8 cellular contexts compared by ENCODE assay signal in the genomic region with DNA sequence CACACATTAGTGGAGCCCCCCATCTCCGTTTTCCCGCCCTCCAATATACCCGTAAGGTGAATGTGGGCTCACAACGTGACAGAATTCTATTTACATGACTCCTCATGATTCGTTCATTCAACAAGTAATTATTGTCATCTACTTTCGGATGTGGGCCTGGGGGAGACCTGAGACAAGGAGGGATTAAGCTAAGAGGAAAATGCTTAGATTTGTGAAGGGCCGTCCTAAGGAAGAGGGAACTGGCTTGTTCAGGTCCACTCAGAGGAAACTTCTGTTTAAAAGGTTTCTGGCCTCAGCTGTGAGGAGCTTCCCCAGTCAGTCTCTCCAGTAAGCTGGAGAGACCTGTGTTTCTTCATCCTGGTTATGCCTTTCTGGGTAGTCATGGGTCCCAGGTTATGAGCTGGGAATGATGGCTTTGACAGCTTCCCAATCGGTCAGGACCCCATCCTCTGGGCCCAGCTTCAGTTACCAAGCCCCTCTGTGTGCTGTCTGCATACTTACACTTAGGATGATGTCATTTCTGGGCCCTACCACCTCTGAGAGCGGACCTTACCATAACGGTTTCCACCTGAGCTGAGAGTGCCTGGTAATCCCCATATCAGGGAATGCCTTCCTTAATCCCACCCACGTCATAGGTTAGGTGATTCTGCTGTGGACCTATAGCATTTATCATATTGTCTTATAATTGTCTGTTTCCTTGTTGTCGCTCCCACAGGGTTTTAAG. TPM values are rescaled to one million over a fixed set of nuclear protein-coding genes. Genes with fewer than 3 reads are reported as not detected.
DNase-seq lines count a peak whose midpoint lies in the region; ATAC-seq and TF ChIP-seq lines count a peak whose summit lies in the region.

No MANE protein-coding gene starts in this region.

- H3K4me1 ChIP-seq in PC-9 (replicated peaks; ENCODE audit: insufficient read depth): peaks cover 26% of the 10 kb centered on the region; the same call in 1 of the 2 replicates
- H3K4me1 ChIP-seq in esophagus muscularis mucosa: peaks cover 16 to 38% (median 30%) of the 10 kb centered on the region in 4 donors
- H3K4me1 ChIP-seq in skeletal muscle satellite cell (ENCODE audit: control insufficient read depth, insufficient read depth, low read length): peaks cover 16% of the 10 kb centered on the region

- no TSS peak for BruUV-seq in PC-9 (replicated peaks; lab: Mats Ljungman, UMichigan)

- H2AFZ ChIP-seq in PC-9: peak overlapping the region; percentile 94

- H3K27ac ChIP-seq in PC-9 (no peak overlapping the region), esophagus muscularis mucosa (replicated peaks in 1 of 4) (peak overlapping the region in 1 of 4 donors; percentile 77)

- 66% methylated on average over 12 of the region's 12 CpGs for WGBS in esophagus muscularis mucosa

- H3K9me2 ChIP-seq in PC-9 (ENCODE audit: insufficient read depth): no peaks in the 10 kb centered on the region

- H3K4me2 ChIP-seq in PC-9 (peak overlapping the region; percentile 82), skeletal muscle satellite cell (ENCODE audit: low read length) (peak overlapping the region; percentile 70)

- TF ChIP-seq CTCF in PC-9 (conservative IDR thresholded peaks at IDR 0.05) (no peak), esophagus muscularis mucosa (IDR thresholded peaks at IDR 0.05) (no peak)

- no peak overlapping the region for H3K9ac ChIP-seq in skeletal muscle satellite cell (ENCODE audit: low read depth, low read length)

- no peak for TF ChIP-seq EP300 in esophagus muscularis mucosa (IDR thresholded peaks at IDR 0.05)

- POLR2A ChIA-PET in PC-9 (lab: Charles Lee; ENCODE audit: unreplicated experiment): interaction anchor here (0.6 to 1.0 kb wide), 4 partner anchors 28 to 375 kb away, joined by 4 to 9 read pairs (median 6); a partner anchor contains a TSS

- H3K27me3 ChIP-seq in PC-9 (ENCODE audit: insufficient read depth, low read depth) (no peaks in the 10 kb centered on the region), esophagus muscularis mucosa (no peaks in the 10 kb centered on the region), skeletal muscle satellite cell (ENCODE audit: control insufficient read depth, insufficient read depth, low read length) (no peaks in the 10 kb centered on the region)

- H3K9me3 ChIP-seq in PC-9 (ENCODE audit: insufficient read depth, low read depth) (no peaks in the 10 kb centered on the region), esophagus muscularis mucosa (no peaks in the 10 kb centered on the region), skeletal muscle satellite cell (replicated peaks; ENCODE audit: low read length) (no peaks in the 10 kb centered on the region)

- ATAC-seq in GM19324 (IDR thresholded peaks at IDR 0.05; ENCODE audit: low FRiP score, unreplicated experiment) (no peak), HG03025 (IDR thresholded peaks at IDR 0.05; ENCODE audit: low FRiP score, unreplicated experiment) (no peak)

- H3K36me3 ChIP-seq in PC-9 (ENCODE audit: low read depth) (peaks cover 10% of the 10 kb centered on the region; the same call in 1 of the 2 replicates), esophagus muscularis mucosa (no peaks in the 10 kb centered on the region), skeletal muscle satellite cell (ENCODE audit: insufficient read depth, low read length) (no peaks in the 10 kb centered on the region)

- intact Hi-C loops in PC-9 (cut with micrococcal nuclease; ENCODE audit: unreplicated experiment): loop anchor here (1.0 kb wide), 1 partner anchor 27 kb away; no protein-coding TSS in a partner anchor
- intact Hi-C loops in esophagus muscularis mucosa (cut with DNase I): loop anchor here (10.0 kb wide), 1 partner anchor 141 kb away; a partner anchor contains a TSS

- peaks cover 41% of the 10 kb centered on the region for H3K79me2 ChIP-seq in PC-9 (ENCODE audit: low read depth)

- DNase-seq in NCI-H146 (lab: John Stamatoyannopoulos, UW) (peak; percentile 7), NCI-H146 treated with DMSO at 0.1 percent for 48 hours (lab: John Stamatoyannopoulos, UW; ENCODE audit: unreplicated experiment) (no peak), PC-9 (no peak), esophagus muscularis mucosa (ENCODE audit: extremely low spot score) (no peak)
- no peak for DNase-seq in stimulated activated CD4-positive, alpha-beta T cell treated with anti-CD3 and anti-CD28 coated beads, Interleukin-2, amount 100 ng/mL, for 24 hours

- CTCF ChIA-PET in PC-9 (lab: Charles Lee): interaction anchor here (0.6 to 1.0 kb wide), 2 partner anchors 22 to 222 kb away, joined by 3 read pairs; no protein-coding TSS in a partner anchor

- H3K4me3 ChIP-seq in PC-9: peak overlapping the region; percentile 52
- H3K4me3 ChIP-seq in esophagus muscularis mucosa: peak overlapping the region; percentile 76 to 100 (median 98)
- peak overlapping the region; percentile 98 for H3K4me3 ChIP-seq in skeletal muscle satellite cell (ENCODE audit: low read length)

- H3F3A ChIP-seq in PC-9 (ENCODE audit: insufficient read depth, low read depth): no peaks in the 10 kb centered on the region; the same call in 1 of the 2 replicates

- no peak for TF ChIP-seq POLR2A in esophagus muscularis mucosa (IDR thresholded peaks at IDR 0.05; ENCODE audit: low read depth)

- H4K20me1 ChIP-seq in PC-9 (ENCODE audit: insufficient read depth): peaks cover 5% of the 10 kb centered on the region

RNA-seq across cellular contexts. Expression of a gene that starts 0.7 kb away (rescaled TPM):
- total RNA-seq in PC-9 (2021): 120 and 133 TPM in 2 replicates
- total RNA-seq in esophagus muscularis mucosa: 10 to 100 TPM; 40.4 to 56.6 (median 47.0) TPM
- 52.5 and 62.5 TPM in 2 replicates for total RNA-seq in skeletal muscle satellite cell (2012; rRNA removed)

RNA-seq across cellular contexts. Expression of a gene that starts 49.3 kb away (rescaled TPM):
- total RNA-seq in PC-9 (2021) (82.9 and 86.3 TPM in 2 replicates), esophagus muscularis mucosa (100 to 1,000 TPM; 112 to 157 (median 126) TPM)
- total RNA-seq in skeletal muscle satellite cell (2012; rRNA removed): 44.3 and 54.5 TPM in 2 replicates
